In genomic region chr11:9446230-9446629, GRCh38 we compare ENCODE assay signal across 2 cellular contexts.
TF ChIP-seq lines count a peak whose summit lies in the region.

No MANE protein-coding gene starts in this region.

TF ChIP-seq in HepG2, 621 proteins besides CTCF, POLR2A, EP300 and RAD21:
- TF ChIP-seq ATF7 (IDR thresholded peaks at IDR 0.05), result no peak
- no peak for TF ChIP-seq ATF7 (CRISPR knock-in tag; IDR thresholded peaks at IDR 0.05)
- TF ChIP-seq SNAPC5 (CRISPR knock-in tag; IDR thresholded peaks at IDR 0.05; ENCODE audit: borderline replicate concordance), result no peak
- no peak for TF ChIP-seq HIC2 (CRISPR knock-in tag; IDR thresholded peaks at IDR 0.05; ENCODE audit: low read depth)
- TF ChIP-seq DMAP1 (CRISPR knock-in tag; IDR thresholded peaks at IDR 0.05), result no peak
- TF ChIP-seq, protein P1, sequence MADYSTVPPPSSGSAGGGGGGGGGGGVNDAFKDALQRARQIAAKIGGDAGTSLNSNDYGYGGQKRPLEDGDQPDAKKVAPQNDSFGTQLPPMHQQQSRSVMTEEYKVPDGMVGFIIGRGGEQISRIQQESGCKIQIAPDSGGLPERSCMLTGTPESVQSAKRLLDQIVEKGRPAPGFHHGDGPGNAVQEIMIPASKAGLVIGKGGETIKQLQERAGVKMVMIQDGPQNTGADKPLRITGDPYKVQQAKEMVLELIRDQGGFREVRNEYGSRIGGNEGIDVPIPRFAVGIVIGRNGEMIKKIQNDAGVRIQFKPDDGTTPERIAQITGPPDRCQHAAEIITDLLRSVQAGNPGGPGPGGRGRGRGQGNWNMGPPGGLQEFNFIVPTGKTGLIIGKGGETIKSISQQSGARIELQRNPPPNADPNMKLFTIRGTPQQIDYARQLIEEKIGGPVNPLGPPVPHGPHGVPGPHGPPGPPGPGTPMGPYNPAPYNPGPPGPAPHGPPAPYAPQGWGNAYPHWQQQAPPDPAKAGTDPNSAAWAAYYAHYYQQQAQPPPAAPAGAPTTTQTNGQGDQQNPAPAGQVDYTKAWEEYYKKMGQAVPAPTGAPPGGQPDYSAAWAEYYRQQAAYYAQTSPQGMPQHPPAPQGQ (CRISPR knock-in tag; IDR thresholded peaks at IDR 0.05; ENCODE audit: borderline replicate concordance), result no peak
- TF ChIP-seq NFYB (CRISPR knock-in tag; IDR thresholded peaks at IDR 0.05), result no peak
- no peak for TF ChIP-seq ZNF441 (CRISPR knock-in tag; IDR thresholded peaks at IDR 0.05; ENCODE audit: borderline replicate concordance)
- TF ChIP-seq ZNF343 (CRISPR knock-in tag; IDR thresholded peaks at IDR 0.05), result no peak
- TF ChIP-seq POLR2AphosphoS5 (IDR thresholded peaks at IDR 0.05; ENCODE audit: low read depth, low read length), result no peak
- TF ChIP-seq, protein P2, sequence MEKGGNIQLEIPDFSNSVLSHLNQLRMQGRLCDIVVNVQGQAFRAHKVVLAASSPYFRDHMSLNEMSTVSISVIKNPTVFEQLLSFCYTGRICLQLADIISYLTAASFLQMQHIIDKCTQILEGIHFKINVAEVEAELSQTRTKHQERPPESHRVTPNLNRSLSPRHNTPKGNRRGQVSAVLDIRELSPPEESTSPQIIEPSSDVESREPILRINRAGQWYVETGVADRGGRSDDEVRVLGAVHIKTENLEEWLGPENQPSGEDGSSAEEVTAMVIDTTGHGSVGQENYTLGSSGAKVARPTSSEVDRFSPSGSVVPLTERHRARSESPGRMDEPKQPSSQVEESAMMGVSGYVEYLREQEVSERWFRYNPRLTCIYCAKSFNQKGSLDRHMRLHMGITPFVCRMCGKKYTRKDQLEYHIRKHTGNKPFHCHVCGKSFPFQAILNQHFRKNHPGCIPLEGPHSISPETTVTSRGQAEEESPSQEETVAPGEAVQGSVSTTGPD (CRISPR knock-in tag; IDR thresholded peaks at IDR 0.05), result no peak
- TF ChIP-seq GABPA (IDR thresholded peaks at IDR 0.05; ENCODE audit: low read depth, low read length), result no peak
- no peak for TF ChIP-seq GABPA (CRISPR knock-in tag; IDR thresholded peaks at IDR 0.05; ENCODE audit: low read depth)
- TF ChIP-seq NFATC3 (CRISPR knock-in tag; IDR thresholded peaks at IDR 0.05), result no peak
- TF ChIP-seq, protein P3, sequence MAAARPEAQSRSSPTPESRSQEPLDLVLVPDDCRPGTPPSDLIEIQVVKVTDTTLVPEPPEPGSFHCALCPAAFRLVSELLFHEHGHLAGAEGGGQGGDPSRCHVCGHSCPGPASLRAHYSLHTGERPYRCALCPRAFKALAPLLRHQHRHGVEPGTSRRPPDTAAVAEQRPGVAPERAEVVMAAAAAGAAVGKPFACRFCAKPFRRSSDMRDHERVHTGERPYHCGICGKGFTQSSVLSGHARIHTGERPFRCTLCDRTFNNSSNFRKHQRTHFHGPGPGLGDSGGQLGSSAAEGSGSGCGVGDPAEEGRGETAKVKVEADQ (CRISPR knock-in tag; IDR thresholded peaks at IDR 0.05; ENCODE audit: borderline replicate concordance), result no peak

TF ChIP-seq in IMR-90, 13 proteins besides CTCF, POLR2A, EP300 and RAD21:
- TF ChIP-seq FOS (IDR thresholded peaks at IDR 0.05; ENCODE audit: low read depth, low read length) (no peak), BHLHE40 (IDR thresholded peaks at IDR 0.05; ENCODE audit: low read depth, low read length) (no peak), CEBPB (IDR thresholded peaks at IDR 0.05; ENCODE audit: low read depth, low read length) (no peak)
